In genomic region chr16:67954421-67955196, GRCh38 we compare ENCODE assay signal across 22 cellular contexts. TPM values are rescaled to one million over a fixed set of nuclear protein-coding genes. Genes with fewer than 3 reads are reported as not detected.
"Had no signal": no experiment of that assay in that cellular context is flagged by ENCODE, and none has a peak within 500 bp of the region (broad histone marks: within the 10 kb centered on the region; RNA-seq: fewer than 3 reads in every experiment).

No MANE protein-coding gene starts in this region.

- H3K27ac ChIP-seq: cardiac muscle cell, foreskin keratinocyte, hepatocyte, upper lobe of right lung had no signal

- H3K27ac Mint-ChIP-seq: activated B cell treated with CpG ODN at 0.5 μM for 24 hours; activated CD4-positive, alpha-beta T cell treated with anti-CD3 and anti-CD28 coated beads for 36 hours; activated naive CD4-positive, alpha-beta T cell treated with anti-CD3 and anti-CD28 coated beads, Interleukin-2, amount 10 ng/mL, durations not matched to agents 7 days and 5 days; nephron had no signal

- H3K4me1 ChIP-seq: foreskin keratinocyte had no signal

- H3K27me3 Mint-ChIP-seq: activated B cell treated with CpG ODN at 0.5 μM for 24 hours; activated CD4-positive, alpha-beta T cell treated with anti-CD3 and anti-CD28 coated beads for 36 hours; activated naive CD4-positive, alpha-beta T cell treated with anti-CD3 and anti-CD28 coated beads, Interleukin-2, amount 10 ng/mL, durations not matched to agents 7 days and 5 days had no signal

- ATAC-seq: activated CD4-positive, alpha-beta T cell treated with anti-CD3 and anti-CD28 coated beads for 36 hours; foreskin keratinocyte; left ventricle myocardium superior; sciatic nerve; upper lobe of right lung had no signal

- DNase-seq: activated B cell treated with CpG ODN at 0.5 μM for 24 hours; activated CD4-positive, alpha-beta T cell treated with anti-CD3 and anti-CD28 coated beads for 36 hours; activated CD4-positive, alpha-beta T cell treated with anti-CD3 and anti-CD28 coated beads, Interleukin-2, amount 50 U/mL, for 4 hours; activated naive CD4-positive, alpha-beta T cell treated with anti-CD3 and anti-CD28 coated beads, Interleukin-2, amount 10 ng/mL, durations not matched to agents 7 days and 5 days; activated T-cell treated with anti-CD3 and anti-CD28 coated beads, Interleukin-2, amount 50 U/mL, for 48 hours; effector memory CD4-positive, alpha-beta T cell; foreskin keratinocyte; glutamatergic neuron; immature natural killer cell; left ventricle myocardium superior; occipital lobe; stimulated activated CD4-positive, alpha-beta T cell treated with anti-CD3 and anti-CD28 coated beads, Interleukin-2, amount 100 ng/mL, for 48 hours; stimulated activated naive CD4-positive, alpha-beta T cell treated with Interleukin-2 at 50 U/mL for 16 hours; upper lobe of right lung had no signal

- H3K27me3 ChIP-seq: cardiac muscle cell, foreskin keratinocyte, hepatocyte, upper lobe of right lung had no signal

- H3K9me3 Mint-ChIP-seq: activated B cell treated with CpG ODN at 0.5 μM for 24 hours; activated naive CD4-positive, alpha-beta T cell treated with anti-CD3 and anti-CD28 coated beads, Interleukin-2, amount 10 ng/mL, durations not matched to agents 7 days and 5 days; immature natural killer cell; nephron had no signal

- H3K9me3 ChIP-seq: upper lobe of right lung had no signal

- H3K4me1 Mint-ChIP-seq: activated B cell treated with CpG ODN at 0.5 μM for 24 hours; activated CD4-positive, alpha-beta T cell treated with anti-CD3 and anti-CD28 coated beads for 36 hours; immature natural killer cell had no signal

- H3K4me3 Mint-ChIP-seq: activated B cell treated with CpG ODN at 0.5 μM for 24 hours; activated CD4-positive, alpha-beta T cell treated with anti-CD3 and anti-CD28 coated beads for 36 hours; activated naive CD4-positive, alpha-beta T cell treated with anti-CD3 and anti-CD28 coated beads, Interleukin-2, amount 10 ng/mL, durations not matched to agents 7 days and 5 days; immature natural killer cell; nephron had no signal

- H3K4me3 ChIP-seq: cardiac muscle cell, hepatocyte, smooth muscle cell, upper lobe of right lung had no signal

RNA-seq across cellular contexts. Expression of gene CTRL, which starts 22.9 kb away (rescaled TPM):
- total RNA-seq: kidney epithelial cell had no signal

RNA-seq across cellular contexts. Expression of gene DPEP3, which starts 25.7 kb away (rescaled TPM):
- total RNA-seq: cardiac muscle cell, dermis microvascular lymphatic vessel endothelial cell, foreskin keratinocyte, hepatocyte, kidney epithelial cell, left ventricle myocardium superior, myocyte, occipital lobe, sciatic nerve, smooth muscle cell, upper lobe of right lung had no signal
